In genomic region chr1:47515390-47515789, GRCh38 we compare ENCODE assay signal across 26 cellular contexts.
"Had no signal": no experiment of that assay in that cellular context is flagged by ENCODE, and none has a peak within 500 bp of the region (broad histone marks: within the 10 kb centered on the region; RNA-seq: fewer than 3 reads in every experiment).

No MANE protein-coding gene starts in this region.

- H3K4me3 ChIP-seq: esophagus squamous epithelium, heart right ventricle, left ventricle myocardium inferior, lung, sigmoid colon, suprapubic skin, tibial artery, upper lobe of right lung had no signal

- H3K36me3 ChIP-seq: esophagus squamous epithelium, heart right ventricle, left ventricle myocardium inferior, neutrophil, sigmoid colon, suprapubic skin, tibial artery, upper lobe of right lung had no signal

- H3K4me1 ChIP-seq: esophagus squamous epithelium, heart right ventricle, left ventricle myocardium inferior, sigmoid colon, suprapubic skin, tibial artery, upper lobe of right lung had no signal

- H3K27me3 ChIP-seq: tibial artery had no signal

- ATAC-seq: activated CD8-positive, alpha-beta T cell treated with anti-CD3 and anti-CD28 coated beads for 36 hours; heart right ventricle; stimulated activated naive B cell treated with anti-CD40 and anti-IgM and Interleukin-4, amounts not matched to agents 10 μg/mL and 1 μg/mL and 100 μg/mL, for 72 hours; T-helper 17 cell; upper lobe of right lung; WTC11 had no signal

- DNase-seq: activated CD4-positive, alpha-beta T cell treated with anti-CD3 and anti-CD28 coated beads, Interleukin-2, amount 50 U/mL, for 1 hour; activated CD8-positive, alpha-beta T cell treated with anti-CD3 and anti-CD28 coated beads for 36 hours; activated effector memory CD4-positive, alpha-beta T cell treated with Interleukin-2 at 50 U/mL for 16 hours; activated naive CD4-positive, alpha-beta T cell treated with Interleukin-2 at 50 U/mL for 16 hours; anterior cingulate cortex; dermis blood vessel endothelial cell; effector CD4-positive, alpha-beta T cell; esophagus squamous epithelium; foreskin melanocyte; heart right ventricle; kidney glomerular epithelial cell; left ventricle myocardium inferior; sigmoid colon; small intestine; stimulated activated CD4-positive, alpha-beta T cell treated with anti-CD3 and anti-CD28 coated beads, Interleukin-15, amount 100 ng/mL, for 24 hours; stimulated activated CD4-positive, alpha-beta T cell treated with anti-CD3 and anti-CD28 coated beads, Interleukin-2, amount 100 ng/mL, for 24 hours; stimulated activated naive B cell treated with anti-CD40 and anti-IgM and Interleukin-4, amounts not matched to agents 10 μg/mL and 1 μg/mL and 100 μg/mL, for 72 hours; T-helper 17 cell; T1000; tibial artery; upper lobe of right lung had no signal

- H3K27ac ChIP-seq: epithelial cell of prostate, esophagus squamous epithelium, heart right ventricle, left ventricle myocardium inferior, neutrophil, sigmoid colon, suprapubic skin, tibial artery, upper lobe of right lung had no signal

- H3K9me3 ChIP-seq: neutrophil, suprapubic skin, upper lobe of right lung had no signal
